ENCODE assay signal across 25 cellular contexts in genomic region chr9:70106571-70106970, GRCh38.
"Had no signal": no experiment of that assay in that cellular context is flagged by ENCODE, and none has a peak within 500 bp of the region (broad histone marks: within the 10 kb centered on the region; RNA-seq: fewer than 3 reads in every experiment).

No MANE protein-coding gene starts in this region.

- H3K36me3 ChIP-seq: MG63, Peyer's patch, SJSA1 had no signal

- H3K27me3 ChIP-seq: MG63, Peyer's patch, SJSA1 had no signal

- ATAC-seq: activated CD8-positive, alpha-beta memory T cell treated with anti-CD3 and anti-CD28 coated beads, Interleukin-2, amount 10 ng/mL, durations not matched to agents 7 days and 5 days; WTC11 had no signal

- H3K9me3 ChIP-seq: MG63, Peyer's patch, SJSA1 had no signal

- DNase-seq: activated CD4-positive, alpha-beta T cell treated with anti-CD3 and anti-CD28 coated beads for 48 hours; activated CD4-positive, alpha-beta T cell treated with anti-CD3 and anti-CD28 coated beads, Interleukin-2, amount 50 U/mL, for 4 hours; activated CD4-positive, CD25-positive, alpha-beta regulatory T cell treated with anti-CD3 and anti-CD28 coated beads, Interleukin-2, amount 50 U/mL, for 72 hours; activated CD8-positive, alpha-beta memory T cell treated with anti-CD3 and anti-CD28 coated beads, Interleukin-2, amount 10 ng/mL, durations not matched to agents 7 days and 5 days; activated effector memory CD4-positive, alpha-beta T cell treated with Interleukin-2 at 50 U/mL for 16 hours; activated naive CD4-positive, alpha-beta T cell; activated T-cell treated with anti-CD3 and anti-CD28 coated beads, Interleukin-2, amount 50 U/mL, for 24 hours; aorta; central memory CD4-positive, alpha-beta T cell; KG1; MG63; MV-4-11; NCI-H1092 treated with DMSO at 0.1 percent for 48 hours; NCI-H1417 treated with DMSO at 0.1 percent for 48 hours; NCI-H1694; NCI-H2029; NCI-H2107; NCI-H2171 treated with DMSO at 0.1 percent for 48 hours; NCI-H510A treated with DMSO at 0.1 percent for 48 hours; NCI-H69; Peyer's patch; SHP77 had no signal

- H3K27ac ChIP-seq: Peyer's patch, RWPE1, SJSA1 had no signal

- H3K4me3 ChIP-seq: MG63, Peyer's patch, SJSA1 had no signal
